Comparison of ENCODE assay signal across 23 cellular contexts in genomic region chr18:36468161-36468560, GRCh38.
DNase-seq lines count a peak whose midpoint lies in the region; ATAC-seq, FAIRE-seq and TF ChIP-seq lines count a peak whose summit lies in the region.
"Had no signal": no experiment of that assay in that cellular context is flagged by ENCODE, and none has a peak within 500 bp of the region (broad histone marks: within the 10 kb centered on the region; RNA-seq: fewer than 3 reads in every experiment).

No MANE protein-coding gene starts in this region.

- WGBS in heart right ventricle, 2 donors: 14 to 25% methylated on average over 9 of the region's 9 CpGs
- 25 to 36% methylated on average over 9 of the region's 9 CpGs for WGBS in pancreas, 2 donors

- H3K4me3 ChIP-seq in heart right ventricle (no peak overlapping the region), pancreas (no peak overlapping the region)
- H3K4me3 ChIP-seq: BLaER1, upper lobe of left lung had no signal

- FAIRE-seq in pancreas (lab: Jason Lieb, UNC): no peak
- FAIRE-seq: GM12892 had no signal

- H3K9me3 Mint-ChIP-seq in stimulated activated effector memory CD8-positive, alpha-beta T cell treated with anti-CD3 and anti-CD28 coated beads, Interleukin-12 subunit alpha, Interleukin-12 subunit beta, amount 100 ng/mL, for 72 hours: no peaks in the 10 kb centered on the region
- H3K9me3 Mint-ChIP-seq: neural crest cell had no signal

- H3K27me3 ChIP-seq in heart right ventricle (no peaks in the 10 kb centered on the region), pancreas (no peaks in the 10 kb centered on the region)
- H3K27me3 ChIP-seq: BLaER1, upper lobe of left lung had no signal

- peak overlapping the region; percentile 57 for H3K4me3 Mint-ChIP-seq in T-helper 17 cell
- no peak overlapping the region for H3K4me3 Mint-ChIP-seq in stimulated activated effector memory CD8-positive, alpha-beta T cell treated with anti-CD3 and anti-CD28 coated beads, Interleukin-12 subunit alpha, Interleukin-12 subunit beta, amount 100 ng/mL, for 72 hours
- H3K4me3 Mint-ChIP-seq: neural crest cell had no signal

- H3K36me3 ChIP-seq in heart right ventricle (no peaks in the 10 kb centered on the region), pancreas (no peaks in the 10 kb centered on the region)
- H3K36me3 ChIP-seq: BLaER1, upper lobe of left lung had no signal

- H3K27me3 Mint-ChIP-seq in T-helper 17 cell: peaks cover 11% of the 10 kb centered on the region

- no peaks in the 10 kb centered on the region for H3K36me3 Mint-ChIP-seq in T-helper 17 cell (ENCODE audit: low read depth)
- H3K36me3 Mint-ChIP-seq in stimulated activated effector memory CD8-positive, alpha-beta T cell treated with anti-CD3 and anti-CD28 coated beads, Interleukin-12 subunit alpha, Interleukin-12 subunit beta, amount 100 ng/mL, for 72 hours: no peaks in the 10 kb centered on the region

- H3K9me3 ChIP-seq in T-helper 17 cell (ENCODE audit: control insufficient read depth, low read length, poor library complexity, severe bottlenecking): no peaks in the 10 kb centered on the region
- no peaks in the 10 kb centered on the region for H3K9me3 ChIP-seq in heart right ventricle
- H3K9me3 ChIP-seq in pancreas: no peaks in the 10 kb centered on the region
- H3K9me3 ChIP-seq: BLaER1, upper lobe of left lung had no signal

- H3K27ac ChIP-seq in heart right ventricle: peak overlapping the region in 9 of 10 donors; percentile 56 to 97 (median 79)
- H3K27ac ChIP-seq in pancreas: no peak overlapping the region
- H3K27ac ChIP-seq: BLaER1, upper lobe of left lung had no signal

- no peak for ATAC-seq in T-helper 17 cell
- peak; percentile 45 to 88 (median 79) for ATAC-seq in heart right ventricle
- peak; percentile 63 to 81 (median 78) for ATAC-seq in pancreas
- ATAC-seq in stimulated activated effector memory CD8-positive, alpha-beta T cell treated with anti-CD3 and anti-CD28 coated beads, Interleukin-12 subunit alpha, Interleukin-12 subunit beta, amount 100 ng/mL, for 72 hours: no peak
- ATAC-seq in GM18867 (IDR thresholded peaks at IDR 0.05; ENCODE audit: unreplicated experiment): no peak
- ATAC-seq in GM18520 (IDR thresholded peaks at IDR 0.05; ENCODE audit: unreplicated experiment): no peak
- ATAC-seq: HCT116 had no signal

- H3K27ac Mint-ChIP-seq in T-helper 17 cell: peak overlapping the region; percentile 32
- H3K27ac Mint-ChIP-seq in stimulated activated effector memory CD8-positive, alpha-beta T cell treated with anti-CD3 and anti-CD28 coated beads, Interleukin-12 subunit alpha, Interleukin-12 subunit beta, amount 100 ng/mL, for 72 hours: no peak overlapping the region

- TF ChIP-seq CTCF in heart right ventricle (IDR thresholded peaks at IDR 0.05) (no peak), pancreas (IDR thresholded peaks at IDR 0.05) (no peak)

- H3K4me1 Mint-ChIP-seq in T-helper 17 cell: peaks cover 3% of the 10 kb centered on the region
- no peaks in the 10 kb centered on the region for H3K4me1 Mint-ChIP-seq in stimulated activated effector memory CD8-positive, alpha-beta T cell treated with anti-CD3 and anti-CD28 coated beads, Interleukin-12 subunit alpha, Interleukin-12 subunit beta, amount 100 ng/mL, for 72 hours

- H3K4me1 ChIP-seq in heart right ventricle: peaks cover 0 to 82% (median 47%) of the 10 kb centered on the region in 9 donors
- H3K4me1 ChIP-seq in pancreas: peaks cover 0 to 17% (median 8%) of the 10 kb centered on the region in 3 donors
- H3K4me1 ChIP-seq: BLaER1, upper lobe of left lung had no signal

- peak; percentile 39 for DNase-seq in DMS 273 treated with DMSO at 0.1 percent for 48 hours (lab: John Stamatoyannopoulos, UW)
- no peak for DNase-seq in T-helper 17 cell
- DNase-seq in heart right ventricle: peak; percentile 70 to 75
- DNase-seq in pancreas: peak; percentile 23 to 81 (median 67)
- no peak for DNase-seq in ACHN
- DNase-seq in stimulated activated effector memory CD8-positive, alpha-beta T cell treated with anti-CD3 and anti-CD28 coated beads, Interleukin-12 subunit alpha, Interleukin-12 subunit beta, amount 100 ng/mL, for 72 hours (ENCODE audit: low spot score in 2 of 2): no peak
- DNase-seq: activated CD4-positive, alpha-beta T cell treated with anti-CD3 and anti-CD28 coated beads for 1 hour; activated gamma-delta T cell; activated T-cell treated with anti-CD3 and anti-CD28 coated beads, Interleukin-2, amount 50 U/mL, for 1 hour; COR-L47; hypothalamus; midbrain; NCI-H1048; NCI-H187; NCI-H748 treated with DMSO at 0.1 percent for 48 hours; SHP77 had no signal

- intact Hi-C loops in heart right ventricle (cut with DNase I) (loop anchor here in 5 of 10 donors (5.0 to 10.0 kb wide), 9 partner anchors 73 to 173 kb away; partner anchors contain the start of gene FHOD3 (in 2 of the 5)), pancreas (cut with DNase I) (no loop called here)

- in situ Hi-C loops in ACHN (cut with HindIII; ENCODE audit: low pct_ligation_motif_present, low pct_unique_long_range_greater_than_20kb, low sequenced_read_pairs): no loop called here

Comparison
In these comparisons a context has a peak if more than half of its experiments do, and no peak if none do; other contexts are left out.
1. DNase-seq: peak in DMS 273 treated with DMSO at 0.1 percent for 48 hours (single experiment), heart right ventricle (2 of 2) and pancreas (6 of 6); none in T-helper 17 cell (0 of 3), ACHN (single experiment) and stimulated activated effector memory CD8-positive, alpha-beta T cell treated with anti-CD3 and anti-CD28 coated beads, Interleukin-12 subunit alpha, Interleukin-12 subunit beta, amount 100 ng/mL, for 72 hours (0 of 2).
2. ATAC-seq: peak in heart right ventricle (8 of 8) and pancreas (4 of 4); none in T-helper 17 cell (single experiment), stimulated activated effector memory CD8-positive, alpha-beta T cell treated with anti-CD3 and anti-CD28 coated beads, Interleukin-12 subunit alpha, Interleukin-12 subunit beta, amount 100 ng/mL, for 72 hours (single experiment), GM18867 (single experiment) and GM18520 (single experiment).
3. H3K27ac ChIP-seq: peak in heart right ventricle (9 of 10); none in pancreas (0 of 4).